1 cellular context compared by ENCODE assay signal in the genomic region with DNA sequence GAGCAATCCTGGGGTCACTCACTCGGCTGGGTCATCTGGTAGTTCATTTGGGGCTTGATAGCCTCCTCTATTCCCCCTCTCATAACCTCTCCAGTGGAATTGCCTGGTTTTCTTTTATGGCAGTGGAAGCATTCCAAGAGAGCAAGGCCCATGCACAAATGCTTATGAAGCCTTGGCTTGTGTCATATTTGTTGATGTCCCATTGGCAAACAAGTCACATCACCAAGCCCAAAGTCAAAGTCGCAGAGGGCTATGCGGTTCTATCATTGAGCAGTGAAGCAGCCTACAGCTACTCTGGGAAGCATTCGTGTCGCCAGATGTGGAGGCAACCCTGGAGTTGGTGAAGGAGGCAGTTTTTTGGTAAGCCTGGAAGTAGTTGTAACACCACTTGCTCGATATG.
A peak's percentile ranks its signal among the peaks of the same experiment; 100 is the strongest.
TF ChIP-seq lines count a peak whose summit lies in the region.

No MANE protein-coding gene starts in this region.

TF ChIP-seq in HepG2, 621 proteins besides CTCF, POLR2A, EP300 and RAD21:
- no peak for TF ChIP-seq IKZF1 (IDR thresholded peaks at IDR 0.05)
- TF ChIP-seq SAP130 (CRISPR knock-in tag; IDR thresholded peaks at IDR 0.05; ENCODE audit: low read depth) = peak; percentile 15; the same call in 1 of the 2 replicates
- TF ChIP-seq ZNF317 (CRISPR knock-in tag; IDR thresholded peaks at IDR 0.05) = peak; percentile 88; the same call in 1 of the 2 replicates
- no peak for TF ChIP-seq NR2F1 (CRISPR knock-in tag; IDR thresholded peaks at IDR 0.05)
- TF ChIP-seq ZNF260 (CRISPR knock-in tag; IDR thresholded peaks at IDR 0.05; ENCODE audit: borderline replicate concordance, low read depth) = no peak
- no peak for TF ChIP-seq KMT2A (CRISPR knock-in tag; IDR thresholded peaks at IDR 0.05)
- TF ChIP-seq ZNF446 (CRISPR knock-in tag; IDR thresholded peaks at IDR 0.05) = no peak
- TF ChIP-seq, protein P1, sequence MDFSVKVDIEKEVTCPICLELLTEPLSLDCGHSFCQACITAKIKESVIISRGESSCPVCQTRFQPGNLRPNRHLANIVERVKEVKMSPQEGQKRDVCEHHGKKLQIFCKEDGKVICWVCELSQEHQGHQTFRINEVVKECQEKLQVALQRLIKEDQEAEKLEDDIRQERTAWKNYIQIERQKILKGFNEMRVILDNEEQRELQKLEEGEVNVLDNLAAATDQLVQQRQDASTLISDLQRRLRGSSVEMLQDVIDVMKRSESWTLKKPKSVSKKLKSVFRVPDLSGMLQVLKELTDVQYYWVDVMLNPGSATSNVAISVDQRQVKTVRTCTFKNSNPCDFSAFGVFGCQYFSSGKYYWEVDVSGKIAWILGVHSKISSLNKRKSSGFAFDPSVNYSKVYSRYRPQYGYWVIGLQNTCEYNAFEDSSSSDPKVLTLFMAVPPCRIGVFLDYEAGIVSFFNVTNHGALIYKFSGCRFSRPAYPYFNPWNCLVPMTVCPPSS (IDR thresholded peaks at IDR 0.05) = no peak
- TF ChIP-seq MYC (CRISPR knock-in tag; IDR thresholded peaks at IDR 0.05; ENCODE audit: borderline replicate concordance) = no peak
- no peak for TF ChIP-seq ZNF225 (CRISPR knock-in tag; IDR thresholded peaks at IDR 0.05)
- TF ChIP-seq FOXP1 (IDR thresholded peaks at IDR 0.05) = no peak
- TF ChIP-seq FOXP1 (CRISPR knock-in tag; IDR thresholded peaks at IDR 0.05) = 0 out of 2 replicates have a peak, but pooled peaks have one; percentile 22
- TF ChIP-seq, protein P2, sequence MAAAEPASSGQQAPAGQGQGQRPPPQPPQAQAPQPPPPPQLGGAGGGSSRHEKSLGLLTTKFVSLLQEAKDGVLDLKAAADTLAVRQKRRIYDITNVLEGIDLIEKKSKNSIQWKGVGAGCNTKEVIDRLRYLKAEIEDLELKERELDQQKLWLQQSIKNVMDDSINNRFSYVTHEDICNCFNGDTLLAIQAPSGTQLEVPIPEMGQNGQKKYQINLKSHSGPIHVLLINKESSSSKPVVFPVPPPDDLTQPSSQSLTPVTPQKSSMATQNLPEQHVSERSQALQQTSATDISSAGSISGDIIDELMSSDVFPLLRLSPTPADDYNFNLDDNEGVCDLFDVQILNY (CRISPR knock-in tag; conservative IDR thresholded peaks at IDR 0.05) = no peak
- TF ChIP-seq ZNF510 (CRISPR knock-in tag; IDR thresholded peaks at IDR 0.05; ENCODE audit: low read depth) = no peak
- TF ChIP-seq ZNF644 (CRISPR knock-in tag; IDR thresholded peaks at IDR 0.05; ENCODE audit: low read depth) = 0 out of 2 replicates have a peak, but pooled peaks have one; percentile 47
- peak; percentile 31 for TF ChIP-seq TEAD3 (CRISPR knock-in tag; optimal IDR thresholded peaks at IDR 0.05; ENCODE audit: borderline replicate concordance)
